26 cellular contexts compared by ENCODE assay signal in the genomic region with DNA sequence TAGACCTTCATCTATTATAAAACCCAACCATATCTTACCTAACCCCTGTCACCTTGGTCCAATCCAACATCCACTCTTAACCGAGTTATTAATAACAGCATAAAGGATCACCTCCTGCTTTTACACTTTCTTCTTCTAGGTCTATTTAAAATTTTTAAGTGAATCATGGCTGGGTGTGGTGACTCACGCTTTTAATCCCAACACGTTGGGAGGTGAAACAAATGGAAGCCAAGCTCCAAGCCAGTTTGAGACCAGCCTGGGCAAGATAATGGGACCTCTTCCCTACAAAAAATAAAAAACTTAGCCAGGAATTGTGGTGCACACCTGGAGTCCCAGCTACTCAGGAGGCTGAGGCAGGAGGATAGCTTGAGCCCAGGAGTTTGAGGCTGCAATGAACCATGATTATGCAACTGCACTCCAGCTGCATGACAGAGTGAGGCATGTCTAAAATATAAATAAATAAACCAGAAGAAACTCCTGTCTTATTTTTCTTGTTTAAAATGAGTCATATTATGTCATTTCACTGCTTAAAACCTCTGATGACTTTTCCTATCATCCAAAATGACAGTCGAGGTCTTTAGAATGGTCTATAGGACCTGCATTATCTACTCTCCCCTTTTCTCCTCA.
"Had no signal": no experiment of that assay in that cellular context is flagged by ENCODE, and none has a peak within 500 bp of the region (broad histone marks: within the 10 kb centered on the region; RNA-seq: fewer than 3 reads in every experiment).

No MANE protein-coding gene starts in this region.

- H3K27ac ChIP-seq: coronary artery, parathyroid adenoma, tibial artery had no signal

- H3K4me3 ChIP-seq: coronary artery, tibial artery had no signal

- H3K9ac ChIP-seq: parathyroid adenoma had no signal

- ATAC-seq: activated CD4-positive, alpha-beta T cell treated with anti-CD3 and anti-CD28 coated beads for 36 hours; activated T-cell treated with anti-CD3 and anti-CD28 coated beads, Interleukin-2, amount 50 U/mL, for 4 hours; left cardiac atrium; right cardiac atrium; stimulated activated effector memory CD8-positive, alpha-beta T cell treated with anti-CD3 and anti-CD28 coated beads, Interleukin-12 subunit alpha, Interleukin-12 subunit beta, amount 100 ng/mL, for 72 hours; stimulated activated naive CD8-positive, alpha-beta T cell treated with anti-CD3 and anti-CD28 coated beads, Interleukin-15, amount 100 ng/mL, for 72 hours had no signal

- H3K9me3 ChIP-seq: tibial artery had no signal

- H3K36me3 ChIP-seq: tibial artery had no signal

- DNase-seq: activated B cell treated with CpG ODN at 0.5 μM for 24 hours; activated CD4-positive, alpha-beta T cell treated with anti-CD3 and anti-CD28 coated beads for 36 hours; activated CD4-positive, alpha-beta T cell treated with anti-CD3 and anti-CD28 coated beads, Interleukin-2, amount 50 U/mL, for 4 hours; activated CD8-positive, alpha-beta memory T cell treated with anti-CD3 and anti-CD28 coated beads for 24 hours; activated CD8-positive, alpha-beta memory T cell treated with anti-CD3 and anti-CD28 coated beads, Interleukin-2, amount 50 U/mL, for 4 hours; activated effector memory CD4-positive, alpha-beta T cell treated with Interleukin-2 at 50 U/mL for 16 hours; activated naive CD4-positive, alpha-beta T cell treated with anti-CD3 and anti-CD28 coated beads for 36 hours; activated naive CD8-positive, alpha-beta T cell treated with anti-CD3 and anti-CD28 coated beads, Interleukin-2, amount 10 ng/mL, durations not matched to agents 7 days and 5 days; activated T-cell treated with anti-CD3 and anti-CD28 coated beads, Interleukin-2, amount 50 U/mL, for 4 hours; amniotic stem cell; cerebellar nuclear complex; endodermal cell; foreskin melanocyte; glutamatergic neuron; hypothalamus; left cardiac atrium; nucleus accumbens; right cardiac atrium; stimulated activated CD4-positive, alpha-beta T cell treated with anti-CD3 and anti-CD28 coated beads, Interleukin-12 subunit alpha, Interleukin-12 subunit beta, amount 100 ng/mL, for 4 hours; stimulated activated CD4-positive, alpha-beta T cell treated with anti-CD3 and anti-CD28 coated beads, Interleukin-1b, Interleukin-23, amount 100 ng/mL, for 48 hours; stimulated activated naive CD8-positive, alpha-beta T cell treated with anti-CD3 and anti-CD28 coated beads, Interleukin-15, amount 100 ng/mL, for 72 hours; T-helper 1 cell; tibial artery had no signal
